8 cellular contexts compared by ENCODE assay signal in genomic region chr14:64506751-64507150, GRCh38. TPM values are rescaled to one million over a fixed set of nuclear protein-coding genes. Genes with fewer than 3 reads are reported as not detected.
A peak's percentile ranks its signal among the peaks of the same experiment; 100 is the strongest.
DNase-seq lines count a peak whose midpoint lies in the region; ATAC-seq and TF ChIP-seq lines count a peak whose summit lies in the region.

No MANE protein-coding gene starts in this region.

- H3K36me3 Mint-ChIP-seq in activated naive CD8-positive, alpha-beta T cell: peaks cover 4% of the 10 kb centered on the region
- H3K36me3 Mint-ChIP-seq in type B pancreatic cell: peaks cover 3% of the 10 kb centered on the region

- no peaks in the 10 kb centered on the region for H3K36me3 ChIP-seq in heart left ventricle
- no peaks in the 10 kb centered on the region for H3K36me3 ChIP-seq in left lung
- H3K36me3 ChIP-seq in HAP-1 (replicated peaks): no peaks in the 10 kb centered on the region

- H3K9me3 ChIP-seq in heart left ventricle (no peaks in the 10 kb centered on the region), left lung (no peaks in the 10 kb centered on the region), HAP-1 (no peaks in the 10 kb centered on the region)

- DNase-seq in heart left ventricle: no peak
- no peak for DNase-seq in cardiac septum (ENCODE audit: low spot score)
- no peak for DNase-seq in left lung
- DNase-seq in type B pancreatic cell (ENCODE audit: extremely low spot score, unreplicated experiment): no peak
- DNase-seq in HuH-7 (ENCODE audit: low spot score): no peak
- DNase-seq in NCI-H1417 (lab: John Stamatoyannopoulos, UW): no peak
- no peak for DNase-seq in HAP-1 (ENCODE audit: low spot score in 2 of 2)

- peaks cover 2 to 73% (median 61%) of the 10 kb centered on the region in 12 donors for H3K4me1 ChIP-seq in heart left ventricle
- peaks cover 50 to 74% of the 10 kb centered on the region in 2 donors for H3K4me1 ChIP-seq in left lung
- peaks cover 32% of the 10 kb centered on the region for H3K4me1 ChIP-seq in HAP-1

- H3K27ac Mint-ChIP-seq in activated naive CD8-positive, alpha-beta T cell: peak overlapping the region; percentile 97
- H3K27ac Mint-ChIP-seq in type B pancreatic cell: peak overlapping the region; percentile 74

- WGBS in heart left ventricle, 4 donors: 21 to 33% (median 24%) methylated on average over 3 of the region's 3 CpGs

- in situ Hi-C loops in HAP-1 (cut with MboI; ENCODE audit: low sequenced_read_pairs): no loop called here

- H3K4me1 Mint-ChIP-seq in activated naive CD8-positive, alpha-beta T cell (ENCODE audit: low read depth): peaks cover 74% of the 10 kb centered on the region
- peaks cover 62% of the 10 kb centered on the region for H3K4me1 Mint-ChIP-seq in type B pancreatic cell (ENCODE audit: unreplicated experiment)

- ATAC-seq in heart left ventricle (no peak), left lung (no peak)

- no peaks in the 10 kb centered on the region for H3K9me3 Mint-ChIP-seq in activated naive CD8-positive, alpha-beta T cell (ENCODE audit: low read depth)
- no peaks in the 10 kb centered on the region for H3K9me3 Mint-ChIP-seq in type B pancreatic cell

- H3K27ac ChIP-seq in heart left ventricle (peak overlapping the region in 10 of 12 donors; percentile 13 to 100 (median 98)), left lung (peak overlapping the region; percentile 49 to 100)

- intact Hi-C loops in heart left ventricle (cut with DNase I): loop anchor here in 1 of 10 donors (10.0 kb wide), 1 partner anchor 162 kb away; no protein-coding TSS in a partner anchor
- intact Hi-C loops in cardiac septum (cut with DNase I): no loop called here
- intact Hi-C loops in left lung (cut with DNase I): no loop called here

- H3K27me3 ChIP-seq in heart left ventricle (no peaks in the 10 kb centered on the region), left lung (no peaks in the 10 kb centered on the region), HAP-1 (ENCODE audit: low read depth) (no peaks in the 10 kb centered on the region)

- TF ChIP-seq CTCF in heart left ventricle (IDR thresholded peaks at IDR 0.05): no peak
- TF ChIP-seq CTCF in left lung (IDR thresholded peaks at IDR 0.05): no peak
- no peak for TF ChIP-seq CTCF in type B pancreatic cell (conservative IDR thresholded peaks at IDR 0.05)

- no peaks in the 10 kb centered on the region for H3K27me3 Mint-ChIP-seq in activated naive CD8-positive, alpha-beta T cell
- H3K27me3 Mint-ChIP-seq in type B pancreatic cell: no peaks in the 10 kb centered on the region

- H3K4me3 Mint-ChIP-seq in activated naive CD8-positive, alpha-beta T cell: peak overlapping the region; percentile 93
- H3K4me3 Mint-ChIP-seq in type B pancreatic cell: peak overlapping the region; percentile 93

- TF ChIP-seq POLR2A in heart left ventricle (IDR thresholded peaks at IDR 0.05): no peak

- peak overlapping the region in 7 of 12 donors; percentile 80 to 97 (median 90) for H3K4me3 ChIP-seq in heart left ventricle
- peak overlapping the region in 1 of 2 donors; percentile 86 for H3K4me3 ChIP-seq in left lung
- H3K4me3 ChIP-seq in HAP-1: no peak overlapping the region

RNA-seq across cellular contexts. Expression of gene ZBTB1, which starts 2.2 kb away (rescaled TPM):
- total RNA-seq in heart left ventricle (10 to 100 TPM; 16.2 to 29.5 (median 21.2) TPM), cardiac septum (25.4 TPM), left lung (10 to 100 TPM; 35.5 to 40.2 TPM), type B pancreatic cell (ENCODE audit: low replicate concordance) (33.5 and 43.2 TPM in 2 replicates)
- 10 to 100 TPM in 1 of 2 donors, 1 to 10 TPM in 1; 9.0 to 11.5 TPM for polyA plus RNA-seq in heart left ventricle

RNA-seq across cellular contexts. Expression of gene ZBTB25, which starts 3.1 kb away (rescaled TPM):
- total RNA-seq in heart left ventricle: 10 to 100 TPM; 12.5 to 28.0 (median 19.0) TPM
- 10 to 100 TPM in 1 of 2 donors, 1 to 10 TPM in 1; 4.0 to 10.0 TPM for polyA plus RNA-seq in heart left ventricle
- total RNA-seq in cardiac septum: 21.4 TPM
- 10 to 100 TPM; 10.1 to 11.2 TPM for total RNA-seq in left lung
- 7.6 and 11.3 TPM in 2 replicates for total RNA-seq in type B pancreatic cell (ENCODE audit: low replicate concordance)

RNA-seq across cellular contexts. Expression of gene HSPA2, which starts 33.8 kb away (rescaled TPM):
- 10 to 100 TPM in 8 of 9 donors, 1 to 10 TPM in 1; 9.6 to 96.0 (median 22.9) TPM for total RNA-seq in heart left ventricle
- 10 to 100 TPM in 1 of 2 donors, 1 to 10 TPM in 1; 3.2 to 25.0 TPM for polyA plus RNA-seq in heart left ventricle
- total RNA-seq in cardiac septum: 74.9 TPM
- total RNA-seq in left lung: 10 to 100 TPM; 10.6 to 12.4 TPM
- total RNA-seq in type B pancreatic cell (ENCODE audit: low replicate concordance): 1.5 and 1.9 TPM in 2 replicates

RNA-seq across cellular contexts. Expression of gene AKAP5, which starts 41.5 kb away (rescaled TPM):
- total RNA-seq in heart left ventricle: under 1 TPM in 8 of 9 donors, not detected in 1; 0.12 to 0.61 (median 0.21) TPM
- under 1 TPM; 0.08 TPM for polyA plus RNA-seq in heart left ventricle
- total RNA-seq in cardiac septum: 0.51 TPM
- total RNA-seq in left lung: 1 to 10 TPM; 1.7 to 2.9 TPM
- 0.52 and 1.4 TPM in 2 replicates for total RNA-seq in type B pancreatic cell (ENCODE audit: low replicate concordance)

RNA-seq across cellular contexts. Expression of gene PPP1R36, which starts 43.0 kb away (rescaled TPM):
- 1 to 10 TPM in 1 of 9 donors, under 1 TPM in 3, not detected in 5; 0.39 to 1.0 (median 0.62) TPM for total RNA-seq in heart left ventricle
- under 1 TPM; 0.11 to 0.30 TPM for polyA plus RNA-seq in heart left ventricle
- 0.94 TPM for total RNA-seq in cardiac septum
- 1 to 10 TPM in 1 of 2 donors, under 1 TPM in 1; 0.47 to 2.1 TPM for total RNA-seq in left lung
- total RNA-seq in type B pancreatic cell (ENCODE audit: low replicate concordance): 0.57 and 0.70 TPM in 2 replicates
